Comparison of ENCODE assay signal across 8 cellular contexts in the genomic region with DNA sequence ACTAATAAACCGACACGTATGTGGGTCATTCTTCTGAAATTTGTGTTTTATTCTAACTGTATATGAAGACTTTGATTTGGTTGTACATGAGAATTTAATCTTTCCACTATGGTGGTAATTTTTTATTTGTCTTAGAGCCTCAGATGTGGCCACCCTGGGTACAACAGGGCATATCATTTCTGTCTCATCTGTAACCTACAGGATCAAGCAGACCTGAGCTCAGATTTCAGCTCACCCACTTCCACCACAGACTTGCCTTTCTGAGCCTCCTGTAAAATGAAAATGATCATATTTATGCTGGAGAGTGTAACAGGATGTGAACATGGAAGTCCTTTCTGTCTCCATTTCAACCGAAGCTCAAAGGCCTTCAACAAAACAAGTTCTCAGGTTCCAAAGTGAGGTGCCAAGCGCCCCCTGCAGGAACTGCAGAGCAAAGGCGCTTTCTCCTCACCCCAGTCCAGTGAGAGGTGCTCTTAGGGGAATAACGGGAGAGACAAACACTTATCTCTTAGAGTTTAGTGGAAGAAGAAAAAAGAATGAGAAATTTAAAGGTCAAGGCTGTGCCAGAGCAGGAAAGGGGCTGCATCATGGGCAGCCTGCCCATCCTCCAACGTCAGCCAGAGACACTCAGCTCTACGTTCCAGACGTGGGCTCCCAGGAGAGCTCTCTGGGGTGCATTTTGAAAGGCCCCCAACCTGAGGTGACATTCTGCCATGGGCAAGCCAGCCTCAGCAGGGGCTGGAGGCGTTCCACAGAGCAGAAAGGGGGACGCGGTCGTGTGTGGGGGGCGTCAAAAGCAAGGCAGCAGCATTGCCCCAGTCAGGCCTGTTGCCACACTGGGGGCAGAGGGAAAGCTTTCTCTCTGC. TPM values are rescaled to one million over a fixed set of nuclear protein-coding genes. Genes with fewer than 3 reads are reported as not detected.
DNase-seq lines count a peak whose midpoint lies in the region; FAIRE-seq and TF ChIP-seq lines count a peak whose summit lies in the region.

No MANE protein-coding gene starts in this region.

- no peaks in the 10 kb centered on the region for H3K4me1 ChIP-seq in left ventricle myocardium inferior
- H3K4me1 ChIP-seq in right atrium auricular region = no peaks in the 10 kb centered on the region
- peaks cover 3% of the 10 kb centered on the region for H3K4me1 ChIP-seq in Loucy (ENCODE audit: insufficient read depth, low read length, poor library complexity, severe bottlenecking)
- H3K4me1 ChIP-seq in adipocyte (ENCODE audit: control insufficient read depth, insufficient read depth, low read length) = no peaks in the 10 kb centered on the region
- H3K4me1 ChIP-seq in kidney (ENCODE audit: control insufficient read depth in 1 of 2, insufficient read depth in 1 of 2, low read depth in 1 of 2, low read length in 2 of 2) = peaks cover 2 to 5% of the 10 kb centered on the region in 2 donors

- H3K27me3 ChIP-seq in left ventricle myocardium inferior (ENCODE audit: low read depth) (peaks cover 16% of the 10 kb centered on the region), right atrium auricular region (no peaks in the 10 kb centered on the region), Loucy (ENCODE audit: insufficient read depth, low read length, poor library complexity, severe bottlenecking) (no peaks in the 10 kb centered on the region), adipocyte (replicated peaks; ENCODE audit: control insufficient read depth, insufficient read depth, low read length) (no peaks in the 10 kb centered on the region)

- H3K4me3 ChIP-seq in left ventricle myocardium inferior = no peak overlapping the region
- H3K4me3 ChIP-seq in right atrium auricular region = no peak overlapping the region
- no peak overlapping the region for H3K4me3 ChIP-seq in Loucy (ENCODE audit: low read length, poor library complexity, severe bottlenecking)
- H3K4me3 ChIP-seq in SK-N-MC = no peak overlapping the region
- H3K4me3 ChIP-seq in adipocyte (ENCODE audit: low read length) = no peak overlapping the region
- peak overlapping the region in 1 of 2 donors; percentile 36 for H3K4me3 ChIP-seq in kidney (ENCODE audit: low read length in 2 of 2)

- no peak overlapping the region for H3K9ac ChIP-seq in Loucy (ENCODE audit: low read depth, low read length, poor library complexity, severe bottlenecking)
- no peak overlapping the region for H3K9ac ChIP-seq in SK-N-MC (ENCODE audit: insufficient read length)
- H3K9ac ChIP-seq in adipocyte (ENCODE audit: low read length) = no peak overlapping the region
- peak overlapping the region in 1 of 2 donors; percentile 2 for H3K9ac ChIP-seq in kidney (ENCODE audit: low read length in 2 of 2)

- intact Hi-C loops in left ventricle myocardium inferior (cut with micrococcal nuclease) = no loop called here
- intact Hi-C loops in kidney (cut with DNase I) = no loop called here

- no peak for FAIRE-seq in kidney (lab: Jason Lieb, UNC)

- no peak overlapping the region for H3K4me2 ChIP-seq in Loucy (ENCODE audit: low read depth, low read length, poor library complexity, severe bottlenecking)

- H3F3A ChIP-seq in Loucy (ENCODE audit: low read depth) = no peaks in the 10 kb centered on the region

- H3K36me3 ChIP-seq in left ventricle myocardium inferior (no peaks in the 10 kb centered on the region), right atrium auricular region (no peaks in the 10 kb centered on the region), Loucy (ENCODE audit: insufficient read depth, low read length) (no peaks in the 10 kb centered on the region), SK-N-MC (ENCODE audit: insufficient read depth, low read length) (no peaks in the 10 kb centered on the region), adipocyte (ENCODE audit: control insufficient read depth, insufficient read depth, low read length, severe bottlenecking) (no peaks in the 10 kb centered on the region), kidney (ENCODE audit: control insufficient read depth in 1 of 2, insufficient read depth in 2 of 2, low read length in 2 of 2) (no peaks in the 10 kb centered on the region)

- H3K9me2 ChIP-seq in Loucy (replicated peaks; ENCODE audit: low read depth, low read length) = no peaks in the 10 kb centered on the region

- TF ChIP-seq CTCF in left ventricle myocardium inferior (IDR thresholded peaks at IDR 0.05; ENCODE audit: borderline replicate concordance) = peak; percentile 56
- peak in 1 of 2 donors; percentile 56 for TF ChIP-seq CTCF in right atrium auricular region (IDR thresholded peaks at IDR 0.05)
- peak; percentile 100 for TF ChIP-seq CTCF in Loucy (conservative IDR thresholded peaks at IDR 0.05; ENCODE audit: low read length)
- peak; percentile 70 for TF ChIP-seq CTCF in kidney (IDR thresholded peaks at IDR 0.05; ENCODE audit: borderline replicate concordance, extremely low read depth, insufficient read depth)

- DNase-seq in left ventricle myocardium inferior = no peak
- no peak for DNase-seq in right atrium auricular region (ENCODE audit: low spot score)
- peak; percentile 45 for DNase-seq in SK-N-MC (ENCODE audit: low read depth, low spot score)
- peak; percentile 68 for DNase-seq in adipocyte (ENCODE audit: low read depth)
- DNase-seq in kidney = no peak
- DNase-seq in stimulated activated CD4-positive, alpha-beta T cell treated with anti-CD3 and anti-CD28 coated beads, Interleukin-4, amount 100 ng/mL, for 4 hours = peak; percentile 11 to 43
- DNase-seq in ureter (ENCODE audit: low spot score) = no peak

- H4K20me1 ChIP-seq in Loucy (ENCODE audit: insufficient read depth, low read length, poor library complexity, severe bottlenecking) = no peaks in the 10 kb centered on the region

- H3K9me3 ChIP-seq in left ventricle myocardium inferior (replicated peaks) (no peaks in the 10 kb centered on the region), right atrium auricular region (no peaks in the 10 kb centered on the region), Loucy (ENCODE audit: insufficient read depth, low read depth, low read length) (no peaks in the 10 kb centered on the region), SK-N-MC (ENCODE audit: low read depth, low read length) (no peaks in the 10 kb centered on the region), adipocyte (ENCODE audit: control insufficient read depth, low read length) (no peaks in the 10 kb centered on the region), kidney (ENCODE audit: control insufficient read depth in 1 of 2, low read length in 2 of 2) (no peaks in the 10 kb centered on the region)

- H3K27ac ChIP-seq in left ventricle myocardium inferior (replicated peaks) = no peak overlapping the region
- H3K27ac ChIP-seq in right atrium auricular region = no peak overlapping the region
- H3K27ac ChIP-seq in SK-N-MC = no peak overlapping the region
- H3K27ac ChIP-seq in kidney (ENCODE audit: low read depth in 2 of 2, low read length in 2 of 2) = peak overlapping the region; percentile 65 to 93

- H3K79me2 ChIP-seq in Loucy (ENCODE audit: insufficient read depth, low read length) = no peaks in the 10 kb centered on the region

- H2AFZ ChIP-seq in Loucy (ENCODE audit: low read length) = peak overlapping the region; percentile 98

RNA-seq across cellular contexts. Expression of a gene that starts 23.1 kb away (rescaled TPM):
- total RNA-seq in left ventricle myocardium inferior = 0.71 TPM
- under 1 TPM; 0.41 to 0.63 TPM for total RNA-seq in right atrium auricular region
- 2,350 TPM for total RNA-seq in kidney
- 980 TPM for polyA plus RNA-seq in kidney (ENCODE audit: insufficient read depth, low read depth, low replicate concordance)
- 253 TPM for total RNA-seq in ureter

RNA-seq across cellular contexts. Expression of a gene that starts 30.4 kb away (rescaled TPM):
- total RNA-seq in left ventricle myocardium inferior (35.8 TPM), right atrium auricular region (10 to 100 TPM in 1 of 2 donors, 1 to 10 TPM in 1; 10.0 to 22.2 TPM), kidney (18.1 TPM), ureter (23.9 TPM)
- 66.8 TPM for polyA plus RNA-seq in kidney (ENCODE audit: insufficient read depth, low read depth, low replicate concordance)

Comparison
In these comparisons a context has a peak if more than half of its experiments do, and no peak if none do; other contexts are left out.
1. DNase-seq: peak in SK-N-MC (single experiment), adipocyte (single experiment) and stimulated activated CD4-positive, alpha-beta T cell treated with anti-CD3 and anti-CD28 coated beads, Interleukin-4, amount 100 ng/mL, for 4 hours (2 of 2); none in left ventricle myocardium inferior (single experiment), right atrium auricular region (single experiment), kidney (single experiment) and ureter (single experiment).
2. H3K27ac ChIP-seq: peak in kidney (2 of 2); none in left ventricle myocardium inferior (single experiment), right atrium auricular region (0 of 2) and SK-N-MC (single experiment).
3. RNA of a gene that starts 23.1 kb away (total RNA-seq): 2,350 TPM in kidney (single experiment) and 253 TPM in ureter (single experiment); 0.71 TPM in left ventricle myocardium inferior (single experiment) and 0.41 to 0.63 TPM in right atrium auricular region; every median in the first group is over 100 times any median in the second.